ENCODE assay signal across 17 cellular contexts in genomic region chr18:22914633-22915032, GRCh38. TPM values are rescaled to one million over a fixed set of nuclear protein-coding genes. Genes with fewer than 3 reads are reported as not detected.
DNase-seq lines count a peak whose midpoint lies in the region; ATAC-seq, FAIRE-seq and TF ChIP-seq lines count a peak whose summit lies in the region.
"Had no signal": no experiment of that assay in that cellular context is flagged by ENCODE, and none has a peak within 500 bp of the region (broad histone marks: within the 10 kb centered on the region; RNA-seq: fewer than 3 reads in every experiment).

No MANE protein-coding gene starts in this region.

- intact Hi-C loops in kidney (cut with DNase I) (no loop called here), left ventricle myocardium superior (cut with micrococcal nuclease) (no loop called here), mucosa of descending colon (cut with DNase I, micrococcal nuclease) (no loop called here)

- no peaks in the 10 kb centered on the region for H3K27me3 ChIP-seq in GM23338 (ENCODE audit: insufficient read depth)
- H3K27me3 ChIP-seq: MG63 had no signal

- DNase-seq in GM23338 (ENCODE audit: low spot score) (peak; percentile 60), WTC11 (ENCODE audit: low spot score) (no peak), kidney (no peak), renal cortical epithelial cell (ENCODE audit: low read depth) (peak; percentile 93), left ventricle myocardium superior (no peak), mucosa of descending colon (no peak)
- DNase-seq: activated CD8-positive, alpha-beta memory T cell treated with anti-CD3 and anti-CD28 coated beads for 24 hours; AML-193; cerebellar nuclear complex; effector memory CD8-positive, alpha-beta T cell; MG63; NCI-H69; stimulated activated naive CD8-positive, alpha-beta T cell treated with anti-CD3 and anti-CD28 coated beads, Interleukin-15, amount 100 ng/mL, for 72 hours had no signal

- H3K27me3 Mint-ChIP-seq in GM23338 (ENCODE audit: insufficient read depth, low read depth, poor library complexity), result no peaks in the 10 kb centered on the region
- no peaks in the 10 kb centered on the region for H3K27me3 Mint-ChIP-seq in WTC11 (ENCODE audit: low read depth)
- H3K27me3 Mint-ChIP-seq: stimulated activated naive CD8-positive, alpha-beta T cell treated with anti-CD3 and anti-CD28 coated beads, Interleukin-15, amount 100 ng/mL, for 72 hours had no signal

- H3K27ac Mint-ChIP-seq in GM23338 (peak overlapping the region; percentile 91), WTC11 (peak overlapping the region; percentile 55)
- H3K27ac Mint-ChIP-seq: activated T-helper 17 cell treated with anti-CD3 and anti-CD28 coated beads, Interleukin-2, amount 50 U/mL, for 72 hours; effector memory CD8-positive, alpha-beta T cell; stimulated activated naive CD8-positive, alpha-beta T cell treated with anti-CD3 and anti-CD28 coated beads, Interleukin-15, amount 100 ng/mL, for 72 hours had no signal

- peaks cover 4% of the 10 kb centered on the region; the same call in 1 of the 3 replicates for H3K9me3 Mint-ChIP-seq in GM23338
- peaks cover 14% of the 10 kb centered on the region for H3K9me3 Mint-ChIP-seq in WTC11
- H3K9me3 Mint-ChIP-seq: activated T-helper 17 cell treated with anti-CD3 and anti-CD28 coated beads, Interleukin-2, amount 50 U/mL, for 72 hours; effector memory CD8-positive, alpha-beta T cell; stimulated activated naive CD8-positive, alpha-beta T cell treated with anti-CD3 and anti-CD28 coated beads, Interleukin-15, amount 100 ng/mL, for 72 hours had no signal

- H3K36me3 ChIP-seq in GM23338 (ENCODE audit: insufficient read depth) (no peaks in the 10 kb centered on the region), kidney (ENCODE audit: control insufficient read depth in 1 of 2, insufficient read depth in 2 of 2, low read length in 2 of 2) (no peaks in the 10 kb centered on the region), mucosa of descending colon (ENCODE audit: low read depth) (no peaks in the 10 kb centered on the region)
- H3K36me3 ChIP-seq: MG63 had no signal

- peaks cover 38% of the 10 kb centered on the region for H3K4me1 ChIP-seq in GM23338 (ENCODE audit: insufficient read depth)
- H3K4me1 ChIP-seq in kidney (ENCODE audit: control insufficient read depth in 1 of 2, insufficient read depth in 1 of 2, low read depth in 1 of 2, low read length in 2 of 2), result no peaks in the 10 kb centered on the region
- H3K4me1 ChIP-seq in mucosa of descending colon (ENCODE audit: low read depth), result peaks cover 7% of the 10 kb centered on the region

- H3K36me3 Mint-ChIP-seq in GM23338 (ENCODE audit: low read depth) (peaks cover 3% of the 10 kb centered on the region; the same call in 1 of the 3 replicates), WTC11 (peaks cover 10% of the 10 kb centered on the region)

- H4K20me1 ChIP-seq in GM23338 (replicated peaks; ENCODE audit: insufficient read depth), result no peaks in the 10 kb centered on the region

- POLR2A ChIA-PET in WTC11 (lab: Charles Lee), result interaction anchor here (1.1 kb wide), 1 partner anchor 19 kb away, joined by 4 read pairs; the partner anchor contains the start of gene RBBP8

- H3K9me2 ChIP-seq in GM23338 (ENCODE audit: insufficient read depth), result no peaks in the 10 kb centered on the region

- CTCF ChIA-PET in WTC11 (lab: Charles Lee), result interaction anchor here (0.5 to 1.8 kb wide), 5 partner anchors 10 to 116 kb away, joined by 3 to 7 read pairs (median 4); no protein-coding TSS in a partner anchor

- H3F3A ChIP-seq in GM23338 (replicated peaks; ENCODE audit: low read depth), result no peaks in the 10 kb centered on the region

- H2AFZ ChIP-seq in GM23338, result no peak overlapping the region

- no peak for TF ChIP-seq CTCF in GM23338 (conservative IDR thresholded peaks at IDR 0.05; ENCODE audit: low read depth in 2 of 2)
- TF ChIP-seq CTCF in WTC11 (IDR thresholded peaks at IDR 0.05), result no peak
- no peak for TF ChIP-seq CTCF in kidney (IDR thresholded peaks at IDR 0.05; ENCODE audit: borderline replicate concordance, extremely low read depth, insufficient read depth)
- TF ChIP-seq CTCF in mucosa of descending colon (IDR thresholded peaks at IDR 0.05), result no peak

- peak overlapping the region; percentile 63 for H3K4me3 Mint-ChIP-seq in GM23338
- H3K4me3 Mint-ChIP-seq in WTC11, result peak overlapping the region; percentile 41; the same call in 1 of the 2 replicates
- H3K4me3 Mint-ChIP-seq: activated T-helper 17 cell treated with anti-CD3 and anti-CD28 coated beads, Interleukin-2, amount 50 U/mL, for 72 hours; effector memory CD8-positive, alpha-beta T cell; stimulated activated naive CD8-positive, alpha-beta T cell treated with anti-CD3 and anti-CD28 coated beads, Interleukin-15, amount 100 ng/mL, for 72 hours had no signal

- no peaks in the 10 kb centered on the region for H3K79me2 ChIP-seq in GM23338 (replicated peaks; ENCODE audit: insufficient read depth)

- ATAC-seq in GM23338 (peak; percentile 74), WTC11 (0 out of 2 replicates have a peak, but pooled peaks have one; percentile 18), HG02759 (IDR thresholded peaks at IDR 0.05; ENCODE audit: unreplicated experiment) (no peak), left ventricle myocardium superior (no peak), GM21825 (IDR thresholded peaks at IDR 0.05; ENCODE audit: unreplicated experiment) (no peak), mucosa of descending colon (no peak)
- ATAC-seq: activated T-helper 17 cell treated with anti-CD3 and anti-CD28 coated beads, Interleukin-2, amount 50 U/mL, for 72 hours; effector memory CD8-positive, alpha-beta T cell; Panc1; stimulated activated naive CD8-positive, alpha-beta T cell treated with anti-CD3 and anti-CD28 coated beads, Interleukin-15, amount 100 ng/mL, for 72 hours had no signal

- H3K4me3 ChIP-seq in GM23338 (peak overlapping the region; percentile 29; the same call in 1 of the 2 replicates), kidney (ENCODE audit: low read length in 2 of 2) (peak overlapping the region; percentile 31 to 54), mucosa of descending colon (no peak overlapping the region)
- H3K4me3 ChIP-seq: MG63 had no signal

- FAIRE-seq in kidney (lab: Jason Lieb, UNC), result no peak

- H3K4me1 Mint-ChIP-seq in GM23338, result peaks cover 48% of the 10 kb centered on the region
- peaks cover 51% of the 10 kb centered on the region for H3K4me1 Mint-ChIP-seq in WTC11
- H3K4me1 Mint-ChIP-seq: activated T-helper 17 cell treated with anti-CD3 and anti-CD28 coated beads, Interleukin-2, amount 50 U/mL, for 72 hours; stimulated activated naive CD8-positive, alpha-beta T cell treated with anti-CD3 and anti-CD28 coated beads, Interleukin-15, amount 100 ng/mL, for 72 hours had no signal

- H3K4me2 ChIP-seq in GM23338, result peak overlapping the region; percentile 62

- peak overlapping the region; percentile 1; the same call in 1 of the 2 replicates for H3K27ac ChIP-seq in GM23338 (ENCODE audit: low read depth)
- H3K27ac ChIP-seq in kidney (ENCODE audit: low read depth in 2 of 2, low read length in 2 of 2), result peak overlapping the region in 1 of 2 donors; percentile 51

- H3K9me3 ChIP-seq in kidney (ENCODE audit: control insufficient read depth in 1 of 2, low read length in 2 of 2) (no peaks in the 10 kb centered on the region), mucosa of descending colon (no peaks in the 10 kb centered on the region)
- H3K9me3 ChIP-seq: MG63 had no signal

- peak overlapping the region in 1 of 2 donors; percentile 51 for H3K9ac ChIP-seq in kidney (ENCODE audit: low read length in 2 of 2)

TF ChIP-seq in GM23338, 12 proteins besides CTCF, POLR2A, EP300 and RAD21 (continues in another document):
- no peak for TF ChIP-seq JUNB (IDR thresholded peaks at IDR 0.05; ENCODE audit: unreplicated experiment)
- peak; percentile 88; the same call in 1 of the 2 replicates for TF ChIP-seq NANOG (IDR thresholded peaks at IDR 0.05; ENCODE audit: borderline replicate concordance)
- TF ChIP-seq EZH2phosphoT487 (IDR thresholded peaks at IDR 0.05; ENCODE audit: unreplicated experiment), result no peak
- TF ChIP-seq EZH2 (IDR thresholded peaks at IDR 0.05; ENCODE audit: low read depth, unreplicated experiment), result no peak
- TF ChIP-seq ZNF114 (CRISPR knock-in tag; IDR thresholded peaks at IDR 0.05), result no peak

TF ChIP-seq in WTC11, 78 proteins besides CTCF, POLR2A, EP300 and RAD21:
- TF ChIP-seq IRF1 (CRISPR knock-in tag; IDR thresholded peaks at IDR 0.05) (no peak), ETV6 (CRISPR knock-in tag; IDR thresholded peaks at IDR 0.05) (no peak), ZNF423 (CRISPR knock-in tag; IDR thresholded peaks at IDR 0.05) (no peak), NR2C2 (CRISPR knock-in tag; IDR thresholded peaks at IDR 0.05) (no peak), SOX15 (CRISPR knock-in tag; IDR thresholded peaks at IDR 0.05) (no peak), E2F5 (CRISPR knock-in tag; IDR thresholded peaks at IDR 0.05) (no peak), GTF2I (CRISPR knock-in tag; conservative IDR thresholded peaks at IDR 0.05) (no peak)

RNA-seq across cellular contexts. Expression of gene RBBP8, which starts 18.5 kb away (rescaled TPM):
- total RNA-seq in GM23338 (2014; rRNA removed; shearing (Covaris generic)), result 49.2 and 53.3 TPM in 2 replicates
- polyA plus RNA-seq in GM23338 (2016; fragmentation: Nextera tagmentation; extraction: Ambion mirVana), result 48.9 and 55.6 TPM in 2 replicates
- 31.5 to 38.3 TPM (median 33.3 TPM) in 3 replicates for total RNA-seq in WTC11 (2021)
- total RNA-seq in kidney, result 166 TPM
- polyA plus RNA-seq in kidney (ENCODE audit: insufficient read depth, low read depth, low replicate concordance), result 45.8 TPM
- 71.9 and 131 TPM in 2 replicates for total RNA-seq in renal cortical epithelial cell
- 6.1 TPM for total RNA-seq in left ventricle myocardium superior
- total RNA-seq in mucosa of descending colon, result 10 to 100 TPM; 18.5 to 21.4 (median 20.1) TPM

Comparison
In these comparisons a context has a peak if more than half of its experiments do, and no peak if none do; other contexts are left out.
1. ATAC-seq: peak in GM23338 (single experiment) and WTC11 (single experiment); none in HG02759 (single experiment), left ventricle myocardium superior (single experiment), GM21825 (single experiment) and mucosa of descending colon (single experiment).
2. DNase-seq: peak in GM23338 (single experiment) and renal cortical epithelial cell (single experiment); none in WTC11 (single experiment), kidney (single experiment), left ventricle myocardium superior (single experiment) and mucosa of descending colon (0 of 3).